ENCODE assay signal across 8 cellular contexts in the genomic region with DNA sequence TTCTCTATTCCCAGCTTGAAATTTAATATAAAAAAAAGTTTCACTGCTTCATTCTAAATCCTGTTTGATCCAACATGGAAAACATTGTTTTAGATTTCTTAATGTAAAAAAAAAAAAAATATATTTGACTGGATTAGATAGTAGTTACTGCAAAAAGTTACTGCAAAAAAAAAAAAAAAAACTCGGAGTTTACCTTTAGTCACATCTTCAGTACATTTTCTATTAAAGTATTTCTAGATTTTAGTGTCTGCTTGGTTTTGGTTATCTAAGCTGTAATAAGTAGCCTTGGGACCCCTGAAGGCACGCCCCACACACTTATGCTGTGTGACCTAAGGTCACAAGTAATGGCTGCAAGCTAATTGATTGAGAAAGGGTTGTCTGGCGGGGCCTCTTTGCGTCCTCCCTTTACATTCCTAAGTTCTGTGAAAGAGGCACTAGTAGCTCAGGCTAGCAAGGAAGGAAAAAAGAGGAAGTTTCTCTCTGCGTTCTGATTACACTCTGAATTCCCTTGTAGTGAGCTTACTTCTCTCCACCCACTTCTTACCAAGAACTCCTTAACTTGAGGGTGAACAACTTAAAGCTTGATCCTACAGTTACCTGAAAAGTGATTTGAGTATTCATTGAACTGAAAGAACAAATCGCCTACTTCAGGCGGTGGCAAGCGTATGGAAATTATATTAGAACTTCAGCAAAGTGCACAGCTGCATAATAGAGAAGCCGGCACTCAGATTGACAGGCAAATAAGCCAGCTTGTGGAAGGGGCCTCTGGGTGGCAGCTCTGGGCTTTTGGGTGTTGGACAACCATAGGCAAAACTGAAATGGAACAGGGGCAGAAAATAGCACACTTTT.
A peak's percentile ranks its signal among the peaks of the same experiment; 100 is the strongest.
DNase-seq lines count a peak whose midpoint lies in the region; ATAC-seq and TF ChIP-seq lines count a peak whose summit lies in the region.

No MANE protein-coding gene starts in this region.

- H3K27me3 Mint-ChIP-seq in activated naive CD8-positive, alpha-beta T cell treated with anti-CD3 and anti-CD28 coated beads for 36 hours, result peaks cover 4% of the 10 kb centered on the region

- H3K4me3 Mint-ChIP-seq in activated naive CD8-positive, alpha-beta T cell treated with anti-CD3 and anti-CD28 coated beads for 36 hours, result no peak overlapping the region

- H3K4me3 ChIP-seq in kidney epithelial cell (ENCODE audit: low read depth, low read length), result no peak overlapping the region

- peak; percentile 69 for ATAC-seq in GM21529 (IDR thresholded peaks at IDR 0.05; ENCODE audit: unreplicated experiment)
- ATAC-seq in stimulated activated naive CD8-positive, alpha-beta T cell treated with anti-CD3 and anti-CD28 coated beads, Interleukin-15, Interleukin-2, amounts not matched to agents 100 U/mL and 50 U/mL, for 24 hours, result no peak
- no peak for ATAC-seq in HG02973 (IDR thresholded peaks at IDR 0.05; ENCODE audit: unreplicated experiment)

- peaks cover 10% of the 10 kb centered on the region for H3K4me1 Mint-ChIP-seq in activated naive CD8-positive, alpha-beta T cell treated with anti-CD3 and anti-CD28 coated beads for 36 hours

- no peaks in the 10 kb centered on the region for H3K36me3 ChIP-seq in kidney epithelial cell (ENCODE audit: control insufficient read depth, insufficient read depth, low read length)

- H3K27ac Mint-ChIP-seq in activated naive CD8-positive, alpha-beta T cell treated with anti-CD3 and anti-CD28 coated beads for 36 hours, result no peak overlapping the region

- H3K9me3 Mint-ChIP-seq in activated naive CD8-positive, alpha-beta T cell treated with anti-CD3 and anti-CD28 coated beads for 36 hours, result no peaks in the 10 kb centered on the region

- DNase-seq in CMK (ENCODE audit: low read depth) (peak; percentile 69), NCI-H226 (peak; percentile 34), cerebellar cortex (ENCODE audit: low spot score) (peak; percentile 73), kidney epithelial cell (ENCODE audit: low read depth) (peak; percentile 25)
- DNase-seq in stimulated activated naive CD8-positive, alpha-beta T cell treated with anti-CD3 and anti-CD28 coated beads, Interleukin-15, Interleukin-2, amounts not matched to agents 100 U/mL and 50 U/mL, for 24 hours, result peak; percentile 13
- no peak for DNase-seq in activated naive CD8-positive, alpha-beta T cell treated with anti-CD3 and anti-CD28 coated beads for 36 hours

- TF ChIP-seq CTCF in kidney epithelial cell (IDR thresholded peaks at IDR 0.05; ENCODE audit: insufficient read depth, low read length, poor library complexity, severe bottlenecking), result no peak

- H3K27me3 ChIP-seq in kidney epithelial cell (ENCODE audit: control insufficient read depth, insufficient read depth, low read length), result no peaks in the 10 kb centered on the region

- H3K36me3 Mint-ChIP-seq in activated naive CD8-positive, alpha-beta T cell treated with anti-CD3 and anti-CD28 coated beads for 36 hours, result no peaks in the 10 kb centered on the region
